Comparison of ENCODE assay signal across 19 cellular contexts in the genomic region with DNA sequence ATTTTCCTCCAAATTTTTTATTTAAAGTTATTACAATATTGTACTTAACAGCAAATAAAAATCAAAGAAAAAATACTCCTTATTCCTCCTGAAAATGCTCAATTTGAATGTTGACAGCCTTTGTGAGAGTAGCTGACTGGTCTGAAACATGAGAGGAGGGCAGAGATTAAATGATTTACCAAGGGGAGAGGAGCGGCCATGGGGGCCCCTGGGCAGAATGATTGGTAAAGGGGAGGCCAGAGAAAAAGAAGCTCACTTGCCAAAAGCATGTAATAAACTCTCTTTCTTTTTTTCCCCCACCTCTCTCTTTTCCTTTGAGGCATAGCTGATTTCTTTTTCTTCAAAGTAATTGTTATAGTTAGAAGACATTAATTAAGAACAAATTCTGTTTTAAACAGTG. TPM values are rescaled to one million over a fixed set of nuclear protein-coding genes. Genes with fewer than 3 reads are reported as not detected.
DNase-seq lines count a peak whose midpoint lies in the region; ATAC-seq and TF ChIP-seq lines count a peak whose summit lies in the region.
"Had no signal": no experiment of that assay in that cellular context is flagged by ENCODE, and none has a peak within 500 bp of the region (broad histone marks: within the 10 kb centered on the region; RNA-seq: fewer than 3 reads in every experiment).

No MANE protein-coding gene starts in this region.

- H3K4me1 ChIP-seq in DND-41 (ENCODE audit: insufficient read depth, low read length) (no peaks in the 10 kb centered on the region), trophoblast cell (ENCODE audit: control insufficient read depth in 1 of 2, insufficient read depth in 2 of 2, low read length in 2 of 2) (peaks cover under 1 to 9% of the 10 kb centered on the region in 2 experiments)
- H3K4me1 ChIP-seq: BLaER1 had no signal

- peaks cover 9% of the 10 kb centered on the region for H3K79me1 ChIP-seq in trophoblast cell (ENCODE audit: low read length)

- H3K18ac ChIP-seq in trophoblast cell (ENCODE audit: low read length): no peak overlapping the region

- DNase-seq in DND-41 (no peak), NCI-H82 (lab: John Stamatoyannopoulos, UW) (peak; percentile 80), left kidney (ENCODE audit: low read depth, low spot score) (peak; percentile 43), trophoblast cell (no peak), brain microvascular endothelial cell (no peak), HT-29 (ENCODE audit: low spot score) (no peak)
- DNase-seq: AML-193; CD8-positive, alpha-beta memory T cell; COR-L47; DMS 273 treated with DMSO at 0.1 percent for 48 hours; DMS53; HCEC 1CT; HFFc6; IMR-90 had no signal

- ATAC-seq in DND-41 (ENCODE audit: insufficient read depth, low read depth) (no peak), HG02759 (IDR thresholded peaks at IDR 0.05; ENCODE audit: unreplicated experiment) (no peak)
- ATAC-seq: A549, K562 had no signal

- TF ChIP-seq CTCF in DND-41 (IDR thresholded peaks at IDR 0.05; ENCODE audit: borderline replicate concordance, extremely low read depth, low read length, poor library complexity, severe bottlenecking) (no peak), brain microvascular endothelial cell (IDR thresholded peaks at IDR 0.05; ENCODE audit: low read depth, low read length, missing control alignments) (no peak)

- H4K8ac ChIP-seq in trophoblast cell (ENCODE audit: low read depth, low read length): no peak overlapping the region

- H3K27ac ChIP-seq in DND-41 (ENCODE audit: low read length): no peak overlapping the region
- no peak overlapping the region for H3K27ac ChIP-seq in trophoblast cell (ENCODE audit: low read depth, low read length)
- H3K27ac ChIP-seq in brain microvascular endothelial cell: no peak overlapping the region
- H3K27ac ChIP-seq: 22Rv1, A549, BLaER1 had no signal

- H3K9me3 ChIP-seq in DND-41 (ENCODE audit: insufficient read depth, low read length, severe bottlenecking) (no peaks in the 10 kb centered on the region), trophoblast cell (ENCODE audit: insufficient read depth, low read depth, low read length) (no peaks in the 10 kb centered on the region)
- H3K9me3 ChIP-seq: A549, BLaER1 had no signal

- no peak overlapping the region for H3K4ac ChIP-seq in trophoblast cell (ENCODE audit: low read depth, low read length)

- H2AFZ ChIP-seq in DND-41 (ENCODE audit: low read depth, low read length): 0 out of 2 replicates have a peak overlapping the region, but pooled peaks have one; percentile 33
- no peak overlapping the region for H2AFZ ChIP-seq in trophoblast cell (ENCODE audit: insufficient read depth, low read length, poor library complexity)

- no peaks in the 10 kb centered on the region for H3K27me3 ChIP-seq in DND-41 (ENCODE audit: insufficient read depth, low read length, poor library complexity)
- H3K27me3 ChIP-seq in trophoblast cell (ENCODE audit: insufficient read depth, low read length): no peaks in the 10 kb centered on the region
- no peaks in the 10 kb centered on the region for H3K27me3 ChIP-seq in brain microvascular endothelial cell (replicated peaks)
- H3K27me3 ChIP-seq: BLaER1 had no signal

- H3K9ac ChIP-seq in DND-41 (ENCODE audit: low read depth, low read length) (no peak overlapping the region), trophoblast cell (ENCODE audit: low read length) (no peak overlapping the region)
- H3K9ac ChIP-seq: BLaER1 had no signal

- no peak overlapping the region for H4K12ac ChIP-seq in trophoblast cell (ENCODE audit: low read depth, low read length)

- no peak overlapping the region for H3K4me2 ChIP-seq in DND-41 (ENCODE audit: insufficient read depth, low read length)
- no peak overlapping the region for H3K4me2 ChIP-seq in trophoblast cell (ENCODE audit: low read length)
- H3K4me2 ChIP-seq: A549, BLaER1 had no signal

- H3K14ac ChIP-seq in trophoblast cell (ENCODE audit: low read length): no peak overlapping the region

- no CpG with 5 or more reads among the region's 1 CpG for WGBS in trophoblast cell (ENCODE audit: extremely low coverage, insufficient coverage, insufficient read length)

- H2BK5ac ChIP-seq in trophoblast cell (ENCODE audit: low read depth, low read length, poor library complexity): no peak overlapping the region

- H3K79me2 ChIP-seq in DND-41 (ENCODE audit: insufficient read depth, low read length) (no peaks in the 10 kb centered on the region), trophoblast cell (ENCODE audit: control insufficient read depth, insufficient read depth, low read length, poor library complexity) (no peaks in the 10 kb centered on the region)

- H4K20me1 ChIP-seq in DND-41 (ENCODE audit: insufficient read depth, low read length): no peaks in the 10 kb centered on the region
- H4K20me1 ChIP-seq: BLaER1 had no signal

- H2BK12ac ChIP-seq in trophoblast cell (ENCODE audit: low read length): no peak overlapping the region

- no peak overlapping the region for H2BK120ac ChIP-seq in trophoblast cell (ENCODE audit: insufficient read depth, low read length, poor library complexity)

- H3K36me3 ChIP-seq in DND-41 (ENCODE audit: insufficient read depth, low read length) (no peaks in the 10 kb centered on the region), trophoblast cell (ENCODE audit: control insufficient read depth in 1 of 2, insufficient read depth in 2 of 2, low read length in 2 of 2) (no peaks in the 10 kb centered on the region), brain microvascular endothelial cell (replicated peaks) (no peaks in the 10 kb centered on the region)
- H3K36me3 ChIP-seq: BLaER1 had no signal

- H4K91ac ChIP-seq in trophoblast cell (ENCODE audit: low read depth, low read length): peak overlapping the region; percentile 47

- H3K23ac ChIP-seq in trophoblast cell (ENCODE audit: low read length): no peak overlapping the region

- no peak overlapping the region for H3K4me3 ChIP-seq in DND-41 (ENCODE audit: low read depth in 1 of 2, low read length in 2 of 2)
- no peak overlapping the region for H3K4me3 ChIP-seq in trophoblast cell (ENCODE audit: low read depth, low read length)
- no peak overlapping the region for H3K4me3 ChIP-seq in brain microvascular endothelial cell (ENCODE audit: low read depth, low read length)
- H3K4me3 ChIP-seq: A549, BLaER1, K562 had no signal

- in situ Hi-C loops in brain microvascular endothelial cell (cut with HindIII; ENCODE audit: low pct_ligation_motif_present, low sequenced_read_pairs): no loop called here

- no peak overlapping the region for H2AK5ac ChIP-seq in trophoblast cell (ENCODE audit: low read length)

RNA-seq across cellular contexts. Expression of gene FNDC3A, which starts 30.1 kb away (rescaled TPM):
- polyA plus RNA-seq in trophoblast cell (2013): 73.5 and 73.7 TPM in 2 replicates
- total RNA-seq in HT-29 (2014; rRNA removed; shearing (Covaris generic)): 14.5 and 19.9 TPM in 2 replicates

Comparison
In these comparisons a context has a peak if more than half of its experiments do, and no peak if none do; other contexts are left out.
1. DNase-seq: peak in NCI-H82 (single experiment) and left kidney (single experiment); none in DND-41 (single experiment), trophoblast cell (0 of 2), brain microvascular endothelial cell (single experiment) and HT-29 (single experiment).